In the genomic region with DNA sequence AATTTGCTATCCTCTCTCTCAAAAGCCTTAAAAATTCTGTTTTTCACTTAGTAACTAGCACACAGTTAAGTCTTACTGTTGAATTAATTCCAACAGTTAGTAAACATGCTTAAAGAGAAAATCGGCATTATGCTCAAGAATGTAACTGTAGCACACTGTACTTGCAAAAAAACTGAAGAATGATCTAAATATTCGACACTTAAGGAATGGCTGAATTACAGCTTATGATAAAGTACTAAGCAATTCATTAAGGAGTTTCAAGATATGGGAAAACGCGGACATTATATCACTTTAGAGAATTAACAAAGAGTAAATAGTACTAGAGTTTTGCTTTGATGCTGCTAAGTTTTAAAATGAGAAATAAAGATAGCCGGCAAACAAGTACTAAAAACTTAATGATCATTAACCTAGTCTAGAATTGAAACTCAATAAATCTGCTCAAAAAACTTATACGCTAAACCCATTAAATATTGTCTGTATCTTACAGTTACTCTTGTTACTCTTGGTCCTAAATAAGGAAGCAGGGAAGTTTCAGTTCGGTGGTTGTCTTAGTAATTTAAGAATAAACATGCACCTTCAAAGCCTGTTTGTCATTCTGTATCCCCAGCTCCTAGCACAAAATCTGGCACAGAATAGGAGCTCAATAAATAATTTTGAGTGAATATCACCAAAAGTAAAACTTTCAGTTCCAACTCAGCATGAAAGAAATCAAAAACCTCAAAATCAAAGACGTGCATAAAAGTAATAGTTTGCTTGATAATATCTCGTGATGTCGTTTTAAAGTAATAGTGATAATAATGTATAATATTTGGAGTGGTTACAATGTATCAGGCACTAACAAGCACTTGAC, we compare ENCODE assay signal across 8 cellular contexts. TPM values are rescaled to one million over a fixed set of nuclear protein-coding genes. Genes with fewer than 3 reads are reported as not detected.
DNase-seq lines count a peak whose midpoint lies in the region; ATAC-seq, FAIRE-seq and TF ChIP-seq lines count a peak whose summit lies in the region.

No MANE protein-coding gene starts in this region.

- POLR2A ChIA-PET in K562 (lab: Yijun Ruan, JAX) = interaction anchor here (0.6 to 1.8 kb wide), 5 partner anchors 12 to 164 kb away, joined by 3 to 17 read pairs (median 6); no protein-coding TSS in a partner anchor

- H3K9me3 Mint-ChIP-seq in Calu3 (ENCODE audit: low read depth, unreplicated experiment) = no peaks in the 10 kb centered on the region

- CTCF ChIA-PET in Calu3 (lab: Charles Lee) = interaction anchor here (0.5 to 2.3 kb wide), 4 partner anchors 16 to 309 kb away, joined by 3 to 19 read pairs (median 7); no protein-coding TSS in a partner anchor
- CTCF ChIA-PET in K562 (lab: Yijun Ruan, JAX; ENCODE audit: low intra/inter-chr PET ratio) = no interaction called here

- peaks cover 22% of the 10 kb centered on the region for H3K36me3 Mint-ChIP-seq in Calu3 (ENCODE audit: insufficient read depth, unreplicated experiment)

- ATAC-seq in K562 (no peak), GM21576 (IDR thresholded peaks at IDR 0.05; ENCODE audit: unreplicated experiment) (no peak), GM21423 (IDR thresholded peaks at IDR 0.05; ENCODE audit: unreplicated experiment) (no peak)

- no peak for TF ChIP-seq CTCF in Calu3 (IDR thresholded peaks at IDR 0.05; ENCODE audit: unreplicated experiment)
- TF ChIP-seq CTCF in LNCaP clone FGC (IDR thresholded peaks at IDR 0.05; ENCODE audit: control insufficient read depth, extremely low read depth, insufficient read depth) = no peak
- no peak for TF ChIP-seq CTCF in K562 (IDR thresholded peaks at IDR 0.05 in 2 of 3, conservative IDR thresholded peaks at IDR 0.05 in 1 of 3; ENCODE audit: insufficient read depth in 2 of 3, low read depth in 1 of 3, low read length in 3 of 3)
- TF ChIP-seq CTCF in uterus (IDR thresholded peaks at IDR 0.05) = no peak

- peak overlapping the region in 1 of 2 experiments; percentile 79; a peak in 3 of 4 replicates for H3K9ac ChIP-seq in K562 (ENCODE audit: insufficient read depth in 1 of 2, low read depth in 2 of 2, low read length in 2 of 2)

- H3K9me1 ChIP-seq in K562 (ENCODE audit: control insufficient read depth, insufficient read depth, low read length) = no peaks in the 10 kb centered on the region

- no peaks in the 10 kb centered on the region for H3K27me3 Mint-ChIP-seq in Calu3 (ENCODE audit: unreplicated experiment)

- intact Hi-C loops in Calu3 (cut with micrococcal nuclease; ENCODE audit: unreplicated experiment) = no loop called here
- intact Hi-C loops in K562 (cut with micrococcal nuclease) = loop anchor here (5.0 kb wide), 1 partner anchor 57 kb away; no protein-coding TSS in a partner anchor
- intact Hi-C loops in uterus (cut with DNase I; ENCODE audit: low total_unique reads) = no loop called here

- H3K9me3 ChIP-seq in K562 (replicated peaks; ENCODE audit: control insufficient read depth, insufficient read depth, low read depth, low read length) (no peaks in the 10 kb centered on the region), uterus (no peaks in the 10 kb centered on the region)

- BruUV-seq in Calu3 (replicated peaks; lab: Mats Ljungman, UMichigan) = TSS peak; percentile 47
- BruUV-seq in K562 (replicated peaks; lab: Mats Ljungman, UMichigan) = TSS peak; percentile 56

- peak overlapping the region; percentile 81 for H3K4me2 ChIP-seq in K562 (ENCODE audit: insufficient read depth, low read length)

- peak overlapping the region; percentile 90 for H2AFZ ChIP-seq in K562 (ENCODE audit: low read depth, low read length)

- no peak for TF ChIP-seq RAD21 in K562 (CRISPR knock-in tag; conservative IDR thresholded peaks at IDR 0.05 in 1 of 2, IDR thresholded peaks at IDR 0.05 in 1 of 2)

- peak overlapping the region; percentile 89 for H3K27ac ChIP-seq in K562 (ENCODE audit: extremely low read depth, low read depth, low read length)
- peak overlapping the region; percentile 89 to 95 for H3K27ac ChIP-seq in uterus

- peak overlapping the region; percentile 97 for H3K4me3 Mint-ChIP-seq in Calu3 (ENCODE audit: low read depth, unreplicated experiment)

- WGBS in K562 (ENCODE audit: insufficient coverage, low coverage, missing lambda C conversion rate) = 2% methylated on average over 10 of the region's 10 CpGs

- H3K27me3 ChIP-seq in K562 (ENCODE audit: control insufficient read depth in 2 of 2, insufficient read depth in 2 of 2, low read length in 2 of 2) = no peaks in the 10 kb centered on the region
- H3K27me3 ChIP-seq in uterus = no peaks in the 10 kb centered on the region

- in situ Hi-C loops in K562 (cut with MboI) = no loop called here

- peak overlapping the region; percentile 91 for H3K27ac Mint-ChIP-seq in Calu3 (ENCODE audit: unreplicated experiment)

- H3K4me3 ChIP-seq in LNCaP clone FGC (ENCODE audit: low read depth, low read length) (peak overlapping the region; percentile 63), K562 (peak overlapping the region; percentile 67), uterus (peak overlapping the region; percentile 82 to 85)

- H3K36me3 ChIP-seq in K562 (ENCODE audit: control insufficient read depth, insufficient read depth, low read length) = no peaks in the 10 kb centered on the region
- no peaks in the 10 kb centered on the region for H3K36me3 ChIP-seq in uterus

- H4K20me1 ChIP-seq in K562 (replicated peaks; ENCODE audit: control insufficient read depth, insufficient read depth, low read length) = no peaks in the 10 kb centered on the region

- peaks cover 43% of the 10 kb centered on the region for H3K4me1 Mint-ChIP-seq in Calu3 (ENCODE audit: low read depth, unreplicated experiment)

- DNase-seq in Calu3 (no peak), LNCaP clone FGC (ENCODE audit: low read depth) (no peak), K562 (ENCODE audit: extremely low read depth in 1 of 4, low spot score in 3 of 4) (no peak), medulla oblongata (ENCODE audit: extremely low spot score) (peak; percentile 43), uterus (no peak), EL (no peak)

- no peak for FAIRE-seq in K562 (lab: Jason Lieb, UNC)

- TF ChIP-seq POLR2A in K562 (conservative IDR thresholded peaks at IDR 0.05) = no peak
- TF ChIP-seq POLR2A in uterus (IDR thresholded peaks at IDR 0.05) = no peak

- H3K4me1 ChIP-seq in K562 (replicated peaks in 1 of 2; ENCODE audit: control insufficient read depth in 2 of 2, insufficient read depth in 2 of 2, low read length in 2 of 2) (peaks cover 14 to 55% of the 10 kb centered on the region in 2 experiments), uterus (peaks cover 0 to 8% of the 10 kb centered on the region in 2 donors)

- TF ChIP-seq EP300 in K562 (IDR thresholded peaks at IDR 0.05; ENCODE audit: low read length) = no peak

- peaks cover 28% of the 10 kb centered on the region; the same call in 2 of the 3 replicates for H3K79me2 ChIP-seq in K562 (ENCODE audit: control insufficient read depth, insufficient read depth, low read length)

TF ChIP-seq in K562, 482 proteins besides CTCF, POLR2A, EP300 and RAD21 (continues in another document):
- TF ChIP-seq KDM1A (IDR thresholded peaks at IDR 0.05) (peak in 1 of 2 experiments; percentile 22; a peak in 1 of 4 replicates), ZNF408 (CRISPR knock-in tag; IDR thresholded peaks at IDR 0.05; ENCODE audit: low read depth) (no peak)

RNA-seq across cellular contexts. Expression of gene TRDMT1, which starts 1.2 kb away (rescaled TPM):
- total RNA-seq in Calu3 (2022) (7.9 and 10.3 TPM in 2 replicates), K562 (2014; rRNA removed) (5.6 and 6.9 TPM in 2 replicates), K562 (2014; rRNA removed; fragmentation: Illumina TruSeq; extraction: Trizol) (10.5 and 10.7 TPM in 2 replicates), K562 (2015; rRNA removed; fragmentation: Illumina TruSeq; extraction: Trizol) (5.6 and 7.0 TPM in 2 replicates), K562 (2021) (9.1 and 10.2 TPM in 2 replicates), uterus (10 to 100 TPM in 3 of 4 donors, 1 to 10 TPM in 1; 2.6 to 25.4 (median 14.8) TPM)
- total RNA-seq in K562 (2011; cell fraction: chromatin; rRNA removed; ENCODE audit: low replicate concordance) = 5.7 and 18.9 TPM in 2 replicates
- total RNA-seq in K562 (2011; cell fraction: nucleolus; rRNA removed) = 2.3 and 4.5 TPM in 2 replicates
- 10.6 and 14.4 TPM in 2 replicates for total RNA-seq in K562 (2011; cell fraction: nucleoplasm; rRNA removed)
- polyA plus RNA-seq in K562 (2011; rRNA removed) (6.9 and 12.6 TPM in 2 replicates), K562 (2014; fragmentation: Illumina TruSeq; extraction: Trizol) (6.5 and 9.6 TPM in 2 replicates), K562 (2014; fragmentation: Nextera tagmentation; extraction: Ambion mirVana) (1 to 10 TPM; 8.7 to 9.3 TPM), K562 (2014; rRNA removed) (5.4 and 6.2 TPM in 2 replicates)
- 1.8 and 2.4 TPM in 2 replicates for polyA plus RNA-seq in K562 (2011; cell fraction: cytosol; rRNA removed)
- 5.4 and 6.7 TPM in 2 replicates for polyA plus RNA-seq in K562 (2011; cell fraction: nucleus; rRNA removed)
- 4.1 and 6.4 TPM in 2 replicates for polyA plus RNA-seq in K562 (2012)
- 10.9 and 12.3 TPM in 2 replicates for polyA minus RNA-seq in K562 (2011; rRNA and poly(A)+ RNA removed)
- polyA minus RNA-seq in K562 (2011; cell fraction: cytosol; rRNA and poly(A)+ RNA removed) = 4.1 and 7.2 TPM in 2 replicates
- 7.5 and 12.0 TPM in 2 replicates for polyA minus RNA-seq in K562 (2011; cell fraction: nucleus; rRNA and poly(A)+ RNA removed)

RNA-seq across cellular contexts. Expression of gene VIM, which starts 27.8 kb away (rescaled TPM):
- total RNA-seq in Calu3 (2022) (318 and 486 TPM in 2 replicates), K562 (2014; rRNA removed) (604 and 655 TPM in 2 replicates), K562 (2014; rRNA removed; fragmentation: Illumina TruSeq; extraction: Trizol) (264 and 301 TPM in 2 replicates), K562 (2015; rRNA removed; fragmentation: Illumina TruSeq; extraction: Trizol) (441 and 490 TPM in 2 replicates), K562 (2021) (571 and 621 TPM in 2 replicates), uterus (1,000 to 10,000 TPM; 1,892 to 2,495 (median 2,052) TPM)
- 119 and 160 TPM in 2 replicates for total RNA-seq in K562 (2011; cell fraction: chromatin; rRNA removed; ENCODE audit: low replicate concordance)
- total RNA-seq in K562 (2011; cell fraction: nucleolus; rRNA removed) = 119 and 169 TPM in 2 replicates
- 116 and 178 TPM in 2 replicates for total RNA-seq in K562 (2011; cell fraction: nucleoplasm; rRNA removed)
- polyA plus RNA-seq in K562 (2011; rRNA removed) (300 and 518 TPM in 2 replicates), K562 (2014; fragmentation: Illumina TruSeq; extraction: Trizol) (458 and 481 TPM in 2 replicates), K562 (2014; fragmentation: Nextera tagmentation; extraction: Ambion mirVana) (100 to 1,000 TPM in 1 of 2 experiments, 10 to 100 TPM in 1; 86.0 to 123 TPM), K562 (2014; rRNA removed) (275 and 383 TPM in 2 replicates)
- 296 and 577 TPM in 2 replicates for polyA plus RNA-seq in K562 (2011; cell fraction: cytosol; rRNA removed)
- polyA plus RNA-seq in K562 (2011; cell fraction: nucleus; rRNA removed) = 267 and 332 TPM in 2 replicates
- 869 and 1,478 TPM in 2 replicates for polyA plus RNA-seq in K562 (2012)
- polyA minus RNA-seq in K562 (2011; rRNA and poly(A)+ RNA removed) = 448 and 611 TPM in 2 replicates
- polyA minus RNA-seq in K562 (2011; cell fraction: cytosol; rRNA and poly(A)+ RNA removed) = 361 and 458 TPM in 2 replicates
- 168 and 199 TPM in 2 replicates for polyA minus RNA-seq in K562 (2011; cell fraction: nucleus; rRNA and poly(A)+ RNA removed)
